In the genomic region with DNA sequence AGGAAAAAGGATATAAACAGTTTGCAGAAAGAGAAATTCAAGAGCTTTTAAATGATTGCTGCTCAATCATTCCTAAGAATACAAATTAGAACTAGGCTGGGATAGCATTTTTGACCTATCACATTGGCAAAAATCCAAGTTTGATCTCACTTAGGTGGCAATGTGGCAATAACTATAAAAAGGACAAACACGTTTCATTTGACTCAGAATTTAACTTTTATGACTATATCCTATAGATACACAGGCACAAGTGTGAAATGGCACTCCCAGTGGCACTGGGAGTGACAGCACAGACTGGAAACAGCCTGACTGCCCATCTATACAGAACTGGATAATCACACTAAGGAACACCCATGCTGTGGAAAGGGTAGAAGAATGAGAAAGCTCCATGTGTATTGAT, we compare ENCODE assay signal across 18 cellular contexts. TPM values are rescaled to one million over a fixed set of nuclear protein-coding genes. Genes with fewer than 3 reads are reported as not detected.
DNase-seq lines count a peak whose midpoint lies in the region; ATAC-seq and TF ChIP-seq lines count a peak whose summit lies in the region.
"Had no signal": no experiment of that assay in that cellular context is flagged by ENCODE, and none has a peak within 500 bp of the region (broad histone marks: within the 10 kb centered on the region; RNA-seq: fewer than 3 reads in every experiment).

No MANE protein-coding gene starts in this region.

- H3K4me2 ChIP-seq in DND-41 (ENCODE audit: insufficient read depth, low read length) = no peak overlapping the region

- DNase-seq in DND-41 (no peak), HT-29 (ENCODE audit: low spot score) (peak; percentile 7), HK-2 (ENCODE audit: unreplicated experiment) (no peak), osteocyte (ENCODE audit: extremely low spot score, unreplicated experiment) (no peak), occipital lobe (lab: John Stamatoyannopoulos, UW) (no peak)
- DNase-seq in T-helper 2 cell treated with Interferon-gamma antibody and Interleukin-4, amounts not matched to agents 5 μg/mL and 100 μg/mL, for 36 hours (ENCODE audit: low spot score) = no peak
- no peak for DNase-seq in activated CD4-positive, alpha-beta memory T cell treated with anti-CD3 and anti-CD28 coated beads for 36 hours
- DNase-seq: amygdala, DMS79 treated with DMSO at 0.1 percent for 48 hours, esophagus squamous epithelium, kidney glomerular epithelial cell, midbrain, NCI-H2029, NCI-H748 treated with DMSO at 0.1 percent for 48 hours had no signal

- ATAC-seq in DND-41 (ENCODE audit: insufficient read depth, low read depth) (peak; percentile 50; the same call in 1 of the 3 replicates), esophagus mucosa (peak; percentile 66)

- H3K9me3 Mint-ChIP-seq in T-helper 2 cell treated with Interferon-gamma antibody and Interleukin-4, amounts not matched to agents 5 μg/mL and 100 μg/mL, for 36 hours = peaks cover 4% of the 10 kb centered on the region
- H3K9me3 Mint-ChIP-seq in osteocyte (ENCODE audit: unreplicated experiment) = peaks cover 15% of the 10 kb centered on the region
- H3K9me3 Mint-ChIP-seq in activated CD4-positive, alpha-beta memory T cell treated with anti-CD3 and anti-CD28 coated beads for 36 hours = peaks cover 8% of the 10 kb centered on the region

- peaks cover 48% of the 10 kb centered on the region for H3K4me1 Mint-ChIP-seq in T-helper 2 cell treated with Interferon-gamma antibody and Interleukin-4, amounts not matched to agents 5 μg/mL and 100 μg/mL, for 36 hours (ENCODE audit: low read depth)
- no peaks in the 10 kb centered on the region for H3K4me1 Mint-ChIP-seq in osteocyte (ENCODE audit: unreplicated experiment)
- H3K4me1 Mint-ChIP-seq in activated CD4-positive, alpha-beta memory T cell treated with anti-CD3 and anti-CD28 coated beads for 36 hours (ENCODE audit: low read depth) = no peaks in the 10 kb centered on the region

- CTCF ChIA-PET in activated CD4-positive, alpha-beta memory T cell treated with anti-CD3 and anti-CD28 coated beads for 36 hours (lab: Charles Lee) = interaction anchor here (1.7 to 4.2 kb wide), 2 partner anchors 11 to 458 kb away, joined by 5 to 17 read pairs; a partner anchor contains a TSS

- H2AFZ ChIP-seq in DND-41 (ENCODE audit: low read depth, low read length) = no peak overlapping the region

- H4K20me1 ChIP-seq in DND-41 (ENCODE audit: insufficient read depth, low read length) = peaks cover 54% of the 10 kb centered on the region

- H3K27me3 Mint-ChIP-seq in T-helper 2 cell treated with Interferon-gamma antibody and Interleukin-4, amounts not matched to agents 5 μg/mL and 100 μg/mL, for 36 hours (ENCODE audit: low read depth) = no peaks in the 10 kb centered on the region
- H3K27me3 Mint-ChIP-seq in osteocyte (ENCODE audit: unreplicated experiment) = no peaks in the 10 kb centered on the region
- no peaks in the 10 kb centered on the region for H3K27me3 Mint-ChIP-seq in activated CD4-positive, alpha-beta memory T cell treated with anti-CD3 and anti-CD28 coated beads for 36 hours

- peak; percentile 42 for TF ChIP-seq CTCF in DND-41 (IDR thresholded peaks at IDR 0.05; ENCODE audit: borderline replicate concordance, extremely low read depth, low read length, poor library complexity, severe bottlenecking)
- TF ChIP-seq CTCF in osteocyte (IDR thresholded peaks at IDR 0.05) = no peak

- peak overlapping the region; percentile 47 for H3K27ac Mint-ChIP-seq in T-helper 2 cell treated with Interferon-gamma antibody and Interleukin-4, amounts not matched to agents 5 μg/mL and 100 μg/mL, for 36 hours
- H3K27ac Mint-ChIP-seq in osteocyte (ENCODE audit: unreplicated experiment) = no peak overlapping the region
- no peak overlapping the region for H3K27ac Mint-ChIP-seq in activated CD4-positive, alpha-beta memory T cell treated with anti-CD3 and anti-CD28 coated beads for 36 hours
- H3K27ac Mint-ChIP-seq: T-helper 1 cell treated with Interleukin-12 subunit alpha and Interleukin-12 subunit beta and Interleukin-4 antibody, amounts not matched to agents 30 μg/mL and 1 μg/mL, for 36 hours had no signal

- H3K79me2 ChIP-seq in DND-41 (ENCODE audit: insufficient read depth, low read length) = peaks cover 91% of the 10 kb centered on the region

- no peak overlapping the region for H3K9ac ChIP-seq in DND-41 (ENCODE audit: low read depth, low read length)

- H3K4me3 ChIP-seq in DND-41 (ENCODE audit: low read depth in 1 of 2, low read length in 2 of 2) = no peak overlapping the region
- H3K4me3 ChIP-seq: coronary artery, esophagus squamous epithelium, vagina had no signal

- intact Hi-C loops in activated CD4-positive, alpha-beta memory T cell treated with anti-CD3 and anti-CD28 coated beads for 36 hours (cut with micrococcal nuclease) = no loop called here

- no peaks in the 10 kb centered on the region for H3K9me3 ChIP-seq in DND-41 (ENCODE audit: insufficient read depth, low read length, severe bottlenecking)
- H3K9me3 ChIP-seq: esophagus squamous epithelium, vagina had no signal

- H3K27me3 ChIP-seq in DND-41 (ENCODE audit: insufficient read depth, low read length, poor library complexity) = no peaks in the 10 kb centered on the region
- H3K27me3 ChIP-seq: esophagus squamous epithelium, vagina had no signal

- no peak overlapping the region for H3K27ac ChIP-seq in DND-41 (ENCODE audit: low read length)
- H3K27ac ChIP-seq: coronary artery, esophagus squamous epithelium, vagina had no signal

- H3K36me3 ChIP-seq in DND-41 (ENCODE audit: insufficient read depth, low read length) = peaks cover 93% of the 10 kb centered on the region
- H3K36me3 ChIP-seq: vagina had no signal

- H3K4me3 Mint-ChIP-seq in T-helper 2 cell treated with Interferon-gamma antibody and Interleukin-4, amounts not matched to agents 5 μg/mL and 100 μg/mL, for 36 hours = no peak overlapping the region
- no peak overlapping the region for H3K4me3 Mint-ChIP-seq in osteocyte (ENCODE audit: unreplicated experiment)
- no peak overlapping the region for H3K4me3 Mint-ChIP-seq in activated CD4-positive, alpha-beta memory T cell treated with anti-CD3 and anti-CD28 coated beads for 36 hours
- H3K4me3 Mint-ChIP-seq: T-helper 1 cell treated with Interleukin-12 subunit alpha and Interleukin-12 subunit beta and Interleukin-4 antibody, amounts not matched to agents 30 μg/mL and 1 μg/mL, for 36 hours had no signal

- POLR2A ChIA-PET in activated CD4-positive, alpha-beta memory T cell treated with anti-CD3 and anti-CD28 coated beads for 36 hours (lab: Charles Lee) = interaction anchor here (0.9 kb wide), 1 partner anchor 10 kb away, joined by 3 read pairs; no protein-coding TSS in a partner anchor

- H3K36me3 Mint-ChIP-seq in T-helper 2 cell treated with Interferon-gamma antibody and Interleukin-4, amounts not matched to agents 5 μg/mL and 100 μg/mL, for 36 hours (ENCODE audit: low read depth) = peaks cover 69% of the 10 kb centered on the region
- peaks cover 12% of the 10 kb centered on the region for H3K36me3 Mint-ChIP-seq in osteocyte (ENCODE audit: unreplicated experiment)
- H3K36me3 Mint-ChIP-seq in activated CD4-positive, alpha-beta memory T cell treated with anti-CD3 and anti-CD28 coated beads for 36 hours = peaks cover 76% of the 10 kb centered on the region

- H3K4me1 ChIP-seq in DND-41 (ENCODE audit: insufficient read depth, low read length) = peaks cover 5% of the 10 kb centered on the region; the same call in 1 of the 2 replicates
- H3K4me1 ChIP-seq: esophagus squamous epithelium, vagina had no signal

RNA-seq across cellular contexts. Expression of a gene that starts 11.1 kb away (rescaled TPM):
- total RNA-seq in HT-29 (2014; rRNA removed; shearing (Covaris generic)) = 15.2 and 15.3 TPM in 2 replicates
- total RNA-seq in esophagus mucosa (16.5 TPM), osteocyte (6.9 and 8.8 TPM in 2 replicates), occipital lobe (3.6 TPM)
- total RNA-seq in activated CD4-positive, alpha-beta memory T cell treated with anti-CD3 and anti-CD28 coated beads for 36 hours = 10 to 100 TPM; 82.7 to 87.6 TPM
